10 cellular contexts compared by ENCODE assay signal in the genomic region with DNA sequence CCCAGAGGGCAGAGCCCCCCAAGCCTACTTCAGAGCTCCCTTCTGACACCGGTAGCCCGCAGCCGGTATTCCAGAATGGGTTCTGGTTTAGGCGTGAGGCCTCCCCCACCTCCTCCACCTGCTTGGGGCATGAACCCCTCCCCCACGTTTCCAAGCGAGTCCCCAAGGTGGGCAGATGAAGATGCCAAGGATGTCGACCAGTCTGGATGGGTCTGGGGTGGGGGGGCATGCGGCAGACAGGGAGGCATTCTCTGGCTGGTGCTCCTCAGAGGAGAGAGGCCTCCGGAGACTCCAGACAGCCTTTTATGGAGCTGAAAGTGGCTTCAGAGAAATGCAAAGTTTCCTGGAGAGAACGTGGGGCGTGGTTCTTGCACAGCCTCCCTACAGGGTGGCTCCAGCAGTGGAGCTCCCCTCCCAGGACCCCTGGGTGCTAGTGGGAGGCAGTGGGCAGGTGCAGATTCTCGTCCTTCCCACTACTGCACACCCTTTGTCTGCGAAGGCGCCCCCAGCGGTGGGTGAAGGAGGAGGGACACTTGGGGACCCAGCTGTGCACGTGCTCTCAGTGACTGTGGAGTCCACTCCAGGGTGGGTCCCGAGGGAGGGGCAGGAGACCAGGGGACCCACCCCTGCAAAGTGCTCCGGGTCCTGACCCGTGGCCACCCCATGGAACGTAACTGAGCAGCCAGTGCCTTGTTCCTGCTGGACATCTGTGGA. TPM values are rescaled to one million over a fixed set of nuclear protein-coding genes. Genes with fewer than 3 reads are reported as not detected.
DNase-seq lines count a peak whose midpoint lies in the region; ATAC-seq, FAIRE-seq and TF ChIP-seq lines count a peak whose summit lies in the region.
"Had no signal": no experiment of that assay in that cellular context is flagged by ENCODE, and none has a peak within 500 bp of the region (broad histone marks: within the 10 kb centered on the region; RNA-seq: fewer than 3 reads in every experiment).

No MANE protein-coding gene starts in this region.

- CTCF ChIA-PET in Caco-2 (lab: Charles Lee) (interaction anchor here (0.6 kb wide), 2 partner anchors 10 to 148 kb away, joined by 3 to 5 read pairs; no protein-coding TSS in a partner anchor), IMR-90 (lab: Yijun Ruan, JAX) (interaction anchor here (1.1 to 1.9 kb wide), 5 partner anchors 11 to 543 kb away, joined by 4 to 7 read pairs (median 5); no protein-coding TSS in a partner anchor)

- peaks cover 80% of the 10 kb centered on the region for H4K20me1 ChIP-seq in IMR-90 (ENCODE audit: insufficient read depth, low read length)

- H2BK5ac ChIP-seq in IMR-90 (ENCODE audit: low read depth, low read length, poor library complexity, severe bottlenecking): peak overlapping the region; percentile 83

- H3K9ac ChIP-seq in IMR-90 (ENCODE audit: low read depth, low read length): peak overlapping the region; percentile 10

- H3K4me1 ChIP-seq in Caco-2: peaks cover 10% of the 10 kb centered on the region
- peaks cover 21% of the 10 kb centered on the region for H3K4me1 ChIP-seq in IMR-90 (ENCODE audit: control insufficient read depth, insufficient read depth, low read length)

- no peak for ATAC-seq in IMR-90 (ENCODE audit: low read depth)
- ATAC-seq in stimulated activated effector memory CD8-positive, alpha-beta T cell treated with anti-CD3 and anti-CD28 coated beads, Interleukin-12 subunit alpha, Interleukin-12 subunit beta, amount 100 ng/mL, for 72 hours: no peak

- peak overlapping the region; percentile 66; the same call in 1 of the 2 replicates for H2AK5ac ChIP-seq in IMR-90 (ENCODE audit: low read depth, low read length)

- no peak overlapping the region for H2BK120ac ChIP-seq in IMR-90 (ENCODE audit: low read depth, low read length)

- H3K79me1 ChIP-seq in IMR-90 (ENCODE audit: low read depth in 1 of 2, low read length in 2 of 2): peaks cover 16 to 67% of the 10 kb centered on the region in 2 experiments

- H4K5ac ChIP-seq in IMR-90 (ENCODE audit: low read depth, low read length): no peak overlapping the region

- no peaks in the 10 kb centered on the region for H3K27me3 Mint-ChIP-seq in Caco-2 (ENCODE audit: insufficient read depth, unreplicated experiment)
- no peaks in the 10 kb centered on the region for H3K27me3 Mint-ChIP-seq in progenitor cell of endocrine pancreas

- H4K91ac ChIP-seq in IMR-90 (ENCODE audit: insufficient read depth, low read depth, low read length): no peak overlapping the region

- H2BK20ac ChIP-seq in IMR-90 (ENCODE audit: low read depth, low read length): no peak overlapping the region

- no peak overlapping the region for H3K56ac ChIP-seq in IMR-90 (ENCODE audit: extremely low read depth, insufficient read depth, low read length)

- POLR2A ChIA-PET in Caco-2 (lab: Charles Lee) (interaction anchor here (1.1 kb wide), 1 partner anchor 30 kb away, joined by 3 read pairs; a partner anchor contains a TSS), IMR-90 (lab: Charles Lee; ENCODE audit: unreplicated experiment) (interaction anchor here (0.6 to 2.6 kb wide), 2 partner anchors 295 to 347 kb away, joined by 4 to 11 read pairs; no protein-coding TSS in a partner anchor)

- H3K4me3 ChIP-seq in Caco-2 (ENCODE audit: low read depth, low read length): no peak overlapping the region
- H3K4me3 ChIP-seq in IMR-90 (ENCODE audit: insufficient read depth, low read depth, low read length): no peak overlapping the region
- no peak overlapping the region for H3K4me3 ChIP-seq in bronchial epithelial cell (ENCODE audit: low read depth, low read length)

- H2AFZ ChIP-seq in IMR-90 (replicated peaks; ENCODE audit: low read length, poor library complexity): peak overlapping the region; percentile 82

- H3K27ac ChIP-seq in IMR-90 (ENCODE audit: insufficient read depth, low read length): peak overlapping the region; percentile 28; the same call in 1 of the 2 replicates

- H3K36me3 ChIP-seq in Caco-2 (ENCODE audit: control insufficient read depth, insufficient read depth, low read length): peaks cover 12% of the 10 kb centered on the region
- H3K36me3 ChIP-seq in IMR-90 (ENCODE audit: control insufficient read depth, insufficient read depth, low read length): peaks cover 65% of the 10 kb centered on the region
- H3K36me3 ChIP-seq in bronchial epithelial cell (ENCODE audit: control insufficient read depth, insufficient read depth, low read length): peaks cover 34% of the 10 kb centered on the region

- peak overlapping the region; percentile 40 for H3K4me2 ChIP-seq in IMR-90 (ENCODE audit: low read depth, low read length)

- TF ChIP-seq RAD21 in IMR-90 (IDR thresholded peaks at IDR 0.05; ENCODE audit: low read length): no peak

- H3K9me3 Mint-ChIP-seq in Caco-2 (ENCODE audit: unreplicated experiment) (no peaks in the 10 kb centered on the region), progenitor cell of endocrine pancreas (ENCODE audit: low read depth) (no peaks in the 10 kb centered on the region)
- H3K9me3 Mint-ChIP-seq in stimulated activated effector memory CD8-positive, alpha-beta T cell treated with anti-CD3 and anti-CD28 coated beads, Interleukin-12 subunit alpha, Interleukin-12 subunit beta, amount 100 ng/mL, for 72 hours: no peaks in the 10 kb centered on the region

- peak overlapping the region; percentile 59 for H3K4ac ChIP-seq in IMR-90 (ENCODE audit: low read depth, low read length)

- peak overlapping the region; percentile 88 for H3K14ac ChIP-seq in IMR-90 (replicated peaks; ENCODE audit: low read depth, low read length)

- H2AK9ac ChIP-seq in IMR-90 (replicated peaks; ENCODE audit: low read depth, low read length, poor library complexity): peak overlapping the region; percentile 98

- peaks cover 87% of the 10 kb centered on the region for H3K36me3 Mint-ChIP-seq in Caco-2 (ENCODE audit: insufficient read depth, unreplicated experiment)
- H3K36me3 Mint-ChIP-seq in progenitor cell of endocrine pancreas (ENCODE audit: insufficient read depth): peaks cover 11% of the 10 kb centered on the region
- no peaks in the 10 kb centered on the region for H3K36me3 Mint-ChIP-seq in stimulated activated effector memory CD8-positive, alpha-beta T cell treated with anti-CD3 and anti-CD28 coated beads, Interleukin-12 subunit alpha, Interleukin-12 subunit beta, amount 100 ng/mL, for 72 hours

- no peak overlapping the region for H3K18ac ChIP-seq in IMR-90 (ENCODE audit: low read depth, low read length)

- no peak for FAIRE-seq in bronchial epithelial cell (lab: Jason Lieb, UNC)

- H3K4me1 Mint-ChIP-seq in Caco-2 (ENCODE audit: low read depth, unreplicated experiment) (peaks cover 12% of the 10 kb centered on the region), progenitor cell of endocrine pancreas (ENCODE audit: low read depth) (peaks cover 14% of the 10 kb centered on the region)
- H3K4me1 Mint-ChIP-seq in stimulated activated effector memory CD8-positive, alpha-beta T cell treated with anti-CD3 and anti-CD28 coated beads, Interleukin-12 subunit alpha, Interleukin-12 subunit beta, amount 100 ng/mL, for 72 hours: peaks cover 14% of the 10 kb centered on the region

- H3K4me3 Mint-ChIP-seq in Caco-2 (ENCODE audit: unreplicated experiment) (no peak overlapping the region), progenitor cell of endocrine pancreas (ENCODE audit: low read depth) (no peak overlapping the region)
- no peak overlapping the region for H3K4me3 Mint-ChIP-seq in stimulated activated effector memory CD8-positive, alpha-beta T cell treated with anti-CD3 and anti-CD28 coated beads, Interleukin-12 subunit alpha, Interleukin-12 subunit beta, amount 100 ng/mL, for 72 hours

- dilution Hi-C loops in IMR-90 (cut with HindIII; ENCODE audit: low sequenced_read_pairs, unreplicated experiment): no loop called here

- H2BK15ac ChIP-seq in IMR-90 (ENCODE audit: low read depth, low read length): no peak overlapping the region

- in situ Hi-C loops in IMR-90 (cut with MboI; ENCODE audit: low sequenced_read_pairs): loop anchor here (5.0 kb wide), 1 partner anchor 343 kb away; no protein-coding TSS in a partner anchor

- TF ChIP-seq POLR2A in IMR-90 (IDR thresholded peaks at IDR 0.05; ENCODE audit: low read depth, low read length): no peak; the same call in 1 of the 2 replicates

- H4K8ac ChIP-seq in IMR-90 (ENCODE audit: low read depth in 2 of 2, low read length in 2 of 2): peak overlapping the region in 1 of 2 experiments; percentile 70; a peak in 1 of 4 replicates

- BruUV-seq in Caco-2 (replicated peaks; lab: Mats Ljungman, UMichigan) (no TSS peak), IMR-90 (replicated peaks; lab: Mats Ljungman, UMichigan) (no TSS peak)

- H3K27ac Mint-ChIP-seq in Caco-2 (ENCODE audit: unreplicated experiment) (peak overlapping the region; percentile 75), progenitor cell of endocrine pancreas (peak overlapping the region; percentile 83)
- no peak overlapping the region for H3K27ac Mint-ChIP-seq in stimulated activated effector memory CD8-positive, alpha-beta T cell treated with anti-CD3 and anti-CD28 coated beads, Interleukin-12 subunit alpha, Interleukin-12 subunit beta, amount 100 ng/mL, for 72 hours

- DNase-seq in Caco-2: peak; percentile 38 to 48
- DNase-seq in IMR-90: no peak
- no peak for DNase-seq in bronchial epithelial cell (ENCODE audit: low read depth)
- no peak for DNase-seq in progenitor cell of endocrine pancreas (ENCODE audit: low spot score, unreplicated experiment)
- DNase-seq in stimulated activated effector memory CD8-positive, alpha-beta T cell treated with anti-CD3 and anti-CD28 coated beads, Interleukin-12 subunit alpha, Interleukin-12 subunit beta, amount 100 ng/mL, for 72 hours (ENCODE audit: low spot score in 2 of 2): no peak
- no peak for DNase-seq in stimulated activated naive CD4-positive, alpha-beta T cell treated with Interleukin-2 at 50 U/mL for 16 hours (lab: John Stamatoyannopoulos, UW)
- DNase-seq in activated gamma-delta T cell (lab: John Stamatoyannopoulos, UW): no peak
- DNase-seq in T-helper 9 cell: no peak

- 72% methylated on average over 7 of the region's 20 CpGs; no CpG with 5 or more reads in 1 of the 2 experiments for WGBS in IMR-90 (ENCODE audit: extremely low coverage in 2 of 2, insufficient read length in 1 of 2), 2 experiments

- no peaks in the 10 kb centered on the region; the same call in 1 of the 2 replicates for H3K9me1 ChIP-seq in IMR-90 (ENCODE audit: insufficient read depth, low read length)

- H3K27me3 ChIP-seq in Caco-2 (replicated peaks; ENCODE audit: control insufficient read depth, insufficient read depth, low read length) (no peaks in the 10 kb centered on the region), IMR-90 (ENCODE audit: control insufficient read depth, insufficient read depth, low read length) (no peaks in the 10 kb centered on the region), bronchial epithelial cell (ENCODE audit: control insufficient read depth, insufficient read depth, low read length) (no peaks in the 10 kb centered on the region)

- H3K9me3 ChIP-seq in Caco-2 (no peaks in the 10 kb centered on the region), IMR-90 (ENCODE audit: control insufficient read depth, insufficient read depth, low read length) (no peaks in the 10 kb centered on the region)

- no peak for TF ChIP-seq CTCF in Caco-2 (IDR thresholded peaks at IDR 0.05; ENCODE audit: insufficient read depth in 1 of 2, low read depth in 1 of 2, low read length in 1 of 2, severe bottlenecking in 1 of 2, unreplicated experiment in 1 of 2)
- TF ChIP-seq CTCF in IMR-90 (conservative IDR thresholded peaks at IDR 0.05; ENCODE audit: low read depth, low read length): no peak
- peak; percentile 23 for TF ChIP-seq CTCF in bronchial epithelial cell (IDR thresholded peaks at IDR 0.05; ENCODE audit: insufficient read depth, low read length, severe bottlenecking)
- TF ChIP-seq CTCF in progenitor cell of endocrine pancreas (IDR thresholded peaks at IDR 0.05; ENCODE audit: unreplicated experiment): no peak

- peak overlapping the region; percentile 71; the same call in 1 of the 2 replicates for H3K23ac ChIP-seq in IMR-90 (ENCODE audit: low read depth, low read length)

- intact Hi-C loops in Caco-2 (cut with micrococcal nuclease; ENCODE audit: unreplicated experiment): no loop called here
- intact Hi-C loops in IMR-90 (cut with micrococcal nuclease): loop anchor here (1.0 to 10.0 kb wide), 3 partner anchors 25 to 740 kb away; a partner anchor contains a TSS

RNA-seq across cellular contexts. Expression of a gene that starts 4.2 kb away (rescaled TPM):
- 288 and 331 TPM in 2 replicates for total RNA-seq in Caco-2 (2022)
- 717 and 748 TPM in 2 replicates for total RNA-seq in IMR-90 (2012; rRNA removed)
- 481 and 872 TPM in 2 replicates for polyA plus RNA-seq in IMR-90 (2012; rRNA removed)
- 498 and 688 TPM in 2 replicates for polyA plus RNA-seq in IMR-90 (2012; cell fraction: cytosol; rRNA removed)
- polyA plus RNA-seq in IMR-90 (2012; cell fraction: nucleus; rRNA removed; ENCODE audit: low replicate concordance): 405 and 823 TPM in 2 replicates
- 83.8 and 198 TPM in 2 replicates for total RNA-seq in bronchial epithelial cell
- 409 and 437 TPM in 2 replicates for total RNA-seq in progenitor cell of endocrine pancreas

RNA-seq across cellular contexts. Expression of a gene that starts 30.0 kb away (rescaled TPM):
- total RNA-seq in Caco-2 (2022): 49.3 and 51.3 TPM in 2 replicates
- total RNA-seq in IMR-90 (2012; rRNA removed): 8.2 and 16.7 TPM in 2 replicates
- 18.8 and 23.5 TPM in 2 replicates for polyA plus RNA-seq in IMR-90 (2012; rRNA removed)
- 14.0 and 16.6 TPM in 2 replicates for polyA plus RNA-seq in IMR-90 (2012; cell fraction: cytosol; rRNA removed)
- 58.0 and 79.5 TPM in 2 replicates for polyA plus RNA-seq in IMR-90 (2012; cell fraction: nucleus; rRNA removed; ENCODE audit: low replicate concordance)
- 18.2 and 22.7 TPM in 2 replicates for total RNA-seq in bronchial epithelial cell
- total RNA-seq in progenitor cell of endocrine pancreas: 28.5 and 33.4 TPM in 2 replicates

RNA-seq across cellular contexts. Expression of a gene that starts 58.7 kb away (rescaled TPM):
- total RNA-seq in Caco-2 (2022) (1.1 and 1.7 TPM in 2 replicates), IMR-90 (2012; rRNA removed) (not detected in 2 replicates), bronchial epithelial cell (under 0.01 TPM in 1 of 2 replicates, not detected in the other), progenitor cell of endocrine pancreas (not detected in 2 replicates)
- not detected in 2 replicates for polyA plus RNA-seq in IMR-90 (2012; rRNA removed)
- polyA plus RNA-seq in IMR-90 (2012; cell fraction: cytosol; rRNA removed): not detected in 2 replicates
- polyA plus RNA-seq in IMR-90 (2012; cell fraction: nucleus; rRNA removed; ENCODE audit: low replicate concordance): not detected in 2 replicates
- total RNA-seq: activated CD8-positive, alpha-beta memory T cell treated with anti-CD3 and anti-CD28 coated beads for 36 hours; T-helper 2 cell treated with Interferon-gamma antibody and Interleukin-4, amounts not matched to agents 100 ng/mL and 5 ng/mL, for 36 hours had no signal

Comparison
In these comparisons a context has a peak if more than half of its experiments do, and no peak if none do; other contexts are left out.
1. DNase-seq: peak in Caco-2 (2 of 2); none in IMR-90 (single experiment), bronchial epithelial cell (single experiment), progenitor cell of endocrine pancreas (single experiment), stimulated activated effector memory CD8-positive, alpha-beta T cell treated with anti-CD3 and anti-CD28 coated beads, Interleukin-12 subunit alpha, Interleukin-12 subunit beta, amount 100 ng/mL, for 72 hours (0 of 2), stimulated activated naive CD4-positive, alpha-beta T cell treated with Interleukin-2 at 50 U/mL for 16 hours (single experiment), activated gamma-delta T cell (single experiment) and T-helper 9 cell (single experiment).